In genomic region chr20:53894707-53895384, GRCh38 we compare ENCODE assay signal across 1 cellular context.
TF ChIP-seq lines count a peak whose summit lies in the region.

No MANE protein-coding gene starts in this region.

TF ChIP-seq in GM12878, 131 proteins besides CTCF, POLR2A, EP300 and RAD21:
- TF ChIP-seq TAF1 (IDR thresholded peaks at IDR 0.05; ENCODE audit: borderline replicate concordance, low read depth, low read length) (peak; percentile 31; the same call in 1 of the 2 replicates), ETV6 (conservative IDR thresholded peaks at IDR 0.05 in 1 of 2, IDR thresholded peaks at IDR 0.05 in 1 of 2; ENCODE audit: borderline replicate concordance in 1 of 2, low read depth in 1 of 2) (peak in 1 of 2 experiments; percentile 82; a peak in 1 of 4 replicates), RUNX3 (IDR thresholded peaks at IDR 0.05; ENCODE audit: low read length) (peak; percentile 10; the same call in 1 of the 2 replicates), CREB1 (IDR thresholded peaks at IDR 0.05; ENCODE audit: low read depth) (no peak)
